ENCODE assay signal across 11 cellular contexts in the genomic region with DNA sequence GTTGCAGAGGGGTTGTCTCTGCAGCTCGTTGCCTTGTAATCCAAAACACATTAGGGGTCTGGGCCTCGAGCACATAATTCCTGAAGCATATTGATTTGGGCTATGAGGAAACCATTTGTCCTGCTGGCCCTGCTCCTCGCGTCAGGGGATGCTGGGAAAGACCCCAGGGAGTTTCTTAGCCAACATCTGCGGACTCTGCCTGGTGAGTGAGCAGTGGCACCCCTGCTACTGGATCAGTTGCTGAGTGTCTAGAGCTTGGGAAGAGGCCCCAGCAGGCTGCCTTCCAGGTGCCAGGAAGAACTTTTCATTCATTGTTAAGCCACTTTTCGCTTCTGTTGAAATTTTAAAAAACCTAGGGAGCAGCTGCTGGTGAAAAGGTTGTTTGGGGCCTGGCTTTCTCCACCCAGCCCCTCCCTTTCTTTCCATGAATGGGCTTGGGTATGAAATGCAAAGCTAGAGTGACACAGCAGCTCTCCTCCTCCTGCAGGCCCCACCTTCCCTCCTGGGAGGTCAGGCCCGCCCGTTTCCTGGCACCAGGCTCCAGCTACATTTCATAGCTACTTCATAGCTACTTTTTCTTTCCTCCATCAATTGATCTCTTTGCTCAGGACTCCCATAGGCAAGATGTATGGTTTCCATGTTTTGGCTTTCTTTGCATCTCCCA. TPM values are rescaled to one million over a fixed set of nuclear protein-coding genes. Genes with fewer than 3 reads are reported as not detected.
DNase-seq lines count a peak whose midpoint lies in the region; ATAC-seq and TF ChIP-seq lines count a peak whose summit lies in the region.
"Had no signal": no experiment of that assay in that cellular context is flagged by ENCODE, and none has a peak within 500 bp of the region (broad histone marks: within the 10 kb centered on the region; RNA-seq: fewer than 3 reads in every experiment).

No MANE protein-coding gene starts in this region.

- H3K27ac Mint-ChIP-seq in H9 (peak overlapping the region; percentile 90 to 93 (median 93); a peak in 6 of 7 replicates), activated B cell treated with CpG ODN at 0.5 μM for 24 hours (peak overlapping the region; percentile 84)
- H3K27ac Mint-ChIP-seq in CD8-positive, alpha-beta memory T cell: peak overlapping the region in 4 of 8 donors; percentile 43 to 82 (median 60)

- no peak overlapping the region for H2BK20ac ChIP-seq in H9 (ENCODE audit: low read depth, low read length, poor library complexity, severe bottlenecking)

- H3K23ac ChIP-seq in H9 (ENCODE audit: insufficient read length, low read depth, low read length): no peak overlapping the region

- POLR2A ChIA-PET in activated B cell treated with CpG ODN at 0.5 μM for 24 hours (lab: Charles Lee): no interaction called here
- POLR2A ChIA-PET in CD8-positive, alpha-beta memory T cell (lab: Charles Lee): no interaction called here

- CTCF ChIA-PET in activated B cell treated with CpG ODN at 0.5 μM for 24 hours (lab: Charles Lee): interaction anchor here (0.6 to 7.2 kb wide), 5 partner anchors 14 to 385 kb away, joined by 3 to 127 read pairs (median 3); no protein-coding TSS in a partner anchor
- CTCF ChIA-PET in CD8-positive, alpha-beta memory T cell (lab: Charles Lee): interaction anchor here (0.7 to 6.1 kb wide), 7 partner anchors 72 to 434 kb away, joined by 3 to 103 read pairs (median 3); partner anchors contain the start of gene DDX21

- H3K27me3 Mint-ChIP-seq in H9 (ENCODE audit: low read depth) (no peaks in the 10 kb centered on the region), activated B cell treated with CpG ODN at 0.5 μM for 24 hours (no peaks in the 10 kb centered on the region)
- H3K27me3 Mint-ChIP-seq in CD8-positive, alpha-beta memory T cell: no peaks in the 10 kb centered on the region

- H3K36me3 Mint-ChIP-seq in H9 (ENCODE audit: insufficient read depth in 1 of 3, low read depth in 3 of 3) (peaks cover 54 to 66% (median 55%) of the 10 kb centered on the region in 3 experiments), activated B cell treated with CpG ODN at 0.5 μM for 24 hours (ENCODE audit: low read depth) (peaks cover 70% of the 10 kb centered on the region)
- H3K36me3 Mint-ChIP-seq in CD8-positive, alpha-beta memory T cell: peaks cover 10 to 79% (median 17%) of the 10 kb centered on the region in 3 donors

- H3K79me2 ChIP-seq in H9 (ENCODE audit: insufficient read depth, low read length): no peaks in the 10 kb centered on the region

- no peaks in the 10 kb centered on the region for H3K79me1 ChIP-seq in H9 (ENCODE audit: insufficient read depth, low read depth, low read length, poor library complexity, severe bottlenecking)

- H3K27ac ChIP-seq in H9 (ENCODE audit: insufficient read length, low read depth, low read length) (peak overlapping the region; percentile 18), right atrium auricular region (peak overlapping the region in 1 of 2 donors; percentile 30)
- no peak overlapping the region for H3K27ac ChIP-seq in CD8-positive, alpha-beta memory T cell (ENCODE audit: low read depth, low read length)
- H3K27ac ChIP-seq: lower lobe of right lung had no signal

- no peak overlapping the region for H2AK5ac ChIP-seq in H9 (ENCODE audit: insufficient read length, low read length)

- no peak overlapping the region for H2AFZ ChIP-seq in H9 (ENCODE audit: low read length)

- no peak overlapping the region for H3K4me3 ChIP-seq in right atrium auricular region
- no peak overlapping the region for H3K4me3 ChIP-seq in CD8-positive, alpha-beta memory T cell (ENCODE audit: low read length)
- H3K4me3 ChIP-seq: GM12878, lower lobe of right lung had no signal

- no peak overlapping the region for H2BK5ac ChIP-seq in H9 (ENCODE audit: insufficient read length, low read length)

- no peak overlapping the region for H4K8ac ChIP-seq in H9 (replicated peaks; ENCODE audit: insufficient read length, low read depth, low read length)

- H3K27me3 ChIP-seq in H9 (ENCODE audit: insufficient read depth, low read length) (no peaks in the 10 kb centered on the region), right atrium auricular region (no peaks in the 10 kb centered on the region)
- H3K27me3 ChIP-seq in CD8-positive, alpha-beta memory T cell (ENCODE audit: insufficient read depth, low read length, poor library complexity, severe bottlenecking): no peaks in the 10 kb centered on the region

- WGBS in H9 (ENCODE audit: extremely low coverage, insufficient read length, low lambda C conversion rate): no CpG with 5 or more reads among the region's 8 CpGs

- H3K4me1 ChIP-seq in H9 (ENCODE audit: insufficient read depth, low read length) (peaks cover 16% of the 10 kb centered on the region; the same call in 1 of the 2 replicates), right atrium auricular region (peaks cover 0 to 36% of the 10 kb centered on the region in 2 donors)
- H3K4me1 ChIP-seq in CD8-positive, alpha-beta memory T cell (ENCODE audit: insufficient read depth, low read length): peaks cover 13% of the 10 kb centered on the region

- no peak for ATAC-seq in activated B cell treated with CpG ODN at 0.5 μM for 24 hours (ENCODE audit: low read depth)
- ATAC-seq in HG03196 (IDR thresholded peaks at IDR 0.05; ENCODE audit: unreplicated experiment): no peak
- no peak for ATAC-seq in activated CD4-positive, CD25-positive, alpha-beta regulatory T cell treated with anti-CD3 and anti-CD28 coated beads, Interleukin-2, amount 50 U/mL, for 24 hours
- ATAC-seq: GM12878, lower lobe of right lung had no signal

- H4K20me1 ChIP-seq in H9 (ENCODE audit: control insufficient read depth, insufficient read depth, insufficient read length): no peaks in the 10 kb centered on the region

- no peak overlapping the region for H2BK12ac ChIP-seq in H9 (ENCODE audit: insufficient read length, low read depth, low read length)

- no peak overlapping the region for H4K5ac ChIP-seq in H9 (ENCODE audit: insufficient read length, low read depth, low read length)

- H3K4me3 Mint-ChIP-seq in H9: no peak overlapping the region; a peak in 1 of 5 replicates
- no peak overlapping the region for H3K4me3 Mint-ChIP-seq in activated B cell treated with CpG ODN at 0.5 μM for 24 hours
- no peak overlapping the region for H3K4me3 Mint-ChIP-seq in CD8-positive, alpha-beta memory T cell

- H3K23me2 ChIP-seq in H9 (ENCODE audit: insufficient read length, low read depth, low read length, poor library complexity, severe bottlenecking): no peaks in the 10 kb centered on the region

- H3K4me2 ChIP-seq in H9 (ENCODE audit: insufficient read depth, insufficient read length, low read length): no peak overlapping the region

- peak; percentile 68 for DNase-seq in ACHN
- peak; percentile 88 for DNase-seq in H9
- DNase-seq in activated B cell treated with CpG ODN at 0.5 μM for 24 hours: no peak
- DNase-seq in right atrium auricular region (ENCODE audit: low spot score): peak; percentile 76
- no peak for DNase-seq in CD8-positive, alpha-beta memory T cell
- DNase-seq in KG1 (lab: John Stamatoyannopoulos, UW): no peak
- DNase-seq: lower lobe of right lung had no signal

- H3K14ac ChIP-seq in H9 (ENCODE audit: insufficient read depth, low read length): no peak overlapping the region

- H3K4ac ChIP-seq in H9 (ENCODE audit: low read depth, low read length): no peak overlapping the region

- peaks cover 91% of the 10 kb centered on the region for H3K36me3 ChIP-seq in right atrium auricular region
- peaks cover 38% of the 10 kb centered on the region for H3K36me3 ChIP-seq in CD8-positive, alpha-beta memory T cell (ENCODE audit: insufficient read depth, low read length)

- H2BK15ac ChIP-seq in H9 (ENCODE audit: low read depth, low read length): no peak overlapping the region

- peak overlapping the region; percentile 0 for H3K18ac ChIP-seq in H9 (ENCODE audit: insufficient read length, low read depth, low read length)

- TF ChIP-seq CTCF in H9 (conservative IDR thresholded peaks at IDR 0.05) (no peak), activated B cell treated with CpG ODN at 0.5 μM for 24 hours (IDR thresholded peaks at IDR 0.05) (no peak), right atrium auricular region (IDR thresholded peaks at IDR 0.05) (no peak)

- no peak overlapping the region for H3K56ac ChIP-seq in H9 (ENCODE audit: insufficient read length, low read depth, low read length)

- H3K4me1 Mint-ChIP-seq in H9: peaks cover 33 to 37% of the 10 kb centered on the region in 2 experiments
- H3K4me1 Mint-ChIP-seq in activated B cell treated with CpG ODN at 0.5 μM for 24 hours: peaks cover 16% of the 10 kb centered on the region
- H3K4me1 Mint-ChIP-seq in CD8-positive, alpha-beta memory T cell: peaks cover 11 to 15% (median 13%) of the 10 kb centered on the region in 3 donors

- H3T11ph ChIP-seq in H9 (ENCODE audit: low read length): no peak overlapping the region

- H3K9me3 ChIP-seq in H9 (ENCODE audit: control insufficient read depth, low read depth, low read length) (no peaks in the 10 kb centered on the region), right atrium auricular region (no peaks in the 10 kb centered on the region)
- no peaks in the 10 kb centered on the region for H3K9me3 ChIP-seq in CD8-positive, alpha-beta memory T cell (ENCODE audit: low read length)
- H3K9me3 ChIP-seq: lower lobe of right lung had no signal

- intact Hi-C loops in activated B cell treated with CpG ODN at 0.5 μM for 24 hours (cut with micrococcal nuclease): loop anchor here (5.0 kb wide), 1 partner anchor 388 kb away; no protein-coding TSS in a partner anchor

- no peak overlapping the region for H3K9ac ChIP-seq in H9 (ENCODE audit: extremely low read depth, insufficient read length, low read length)

- no peak overlapping the region for H2BK120ac ChIP-seq in H9 (ENCODE audit: low read depth, low read length, poor library complexity, severe bottlenecking)

- in situ Hi-C loops in ACHN (cut with HindIII; ENCODE audit: low pct_ligation_motif_present, low pct_unique_long_range_greater_than_20kb, low sequenced_read_pairs): no loop called here

- H4K91ac ChIP-seq in H9 (ENCODE audit: insufficient read length, low read depth, low read length): no peak overlapping the region

- H3K9me3 Mint-ChIP-seq in H9 (no peaks in the 10 kb centered on the region), activated B cell treated with CpG ODN at 0.5 μM for 24 hours (no peaks in the 10 kb centered on the region)
- no peaks in the 10 kb centered on the region for H3K9me3 Mint-ChIP-seq in CD8-positive, alpha-beta memory T cell

RNA-seq across cellular contexts. Expression of gene TACR2, which starts 26.8 kb away (rescaled TPM):
- not detected in 2 replicates for total RNA-seq in H9 (2021)
- not detected in 2 replicates for total RNA-seq in activated B cell treated with CpG ODN at 0.5 μM for 24 hours
- total RNA-seq in right atrium auricular region: under 1 TPM; 0.24 to 0.41 TPM
- total RNA-seq in CD8-positive, alpha-beta memory T cell: not detected
- polyA plus RNA-seq in CD8-positive, alpha-beta memory T cell: not detected
- total RNA-seq: activated CD8-positive, alpha-beta memory T cell treated with anti-CD3 and anti-CD28 coated beads for 36 hours; GM12878 had no signal

Comparison
In these comparisons a context has a peak if more than half of its experiments do, and no peak if none do; other contexts are left out.
1. DNase-seq: peak in ACHN (single experiment), H9 (single experiment) and right atrium auricular region (single experiment); none in activated B cell treated with CpG ODN at 0.5 μM for 24 hours (single experiment), CD8-positive, alpha-beta memory T cell (0 of 5) and KG1 (single experiment).